In the genomic region with DNA sequence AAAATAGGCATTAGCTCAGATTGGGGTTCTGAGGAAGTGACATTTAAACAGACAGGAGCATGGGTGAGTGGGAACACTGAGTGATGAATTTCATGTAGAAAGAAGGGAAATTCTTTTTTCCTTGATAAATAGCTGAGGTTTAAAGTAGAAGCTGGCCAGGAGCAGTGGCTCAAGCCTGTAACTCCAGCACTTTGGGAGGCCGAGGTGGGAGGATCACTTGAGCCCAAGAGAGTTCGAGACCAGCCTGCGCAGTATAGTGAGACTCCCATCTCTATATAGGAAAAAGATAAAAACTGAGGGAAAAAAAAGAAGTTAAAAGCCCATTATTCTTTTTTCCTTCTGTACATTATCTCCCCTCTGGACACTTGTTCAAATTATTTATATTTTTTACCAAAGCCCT, we compare ENCODE assay signal across 1 cellular context.
TF ChIP-seq lines count a peak whose summit lies in the region.

No MANE protein-coding gene starts in this region.

TF ChIP-seq in endothelial cell of umbilical vein, 7 proteins besides CTCF, POLR2A, EP300 and RAD21:
- TF ChIP-seq FOS (IDR thresholded peaks at IDR 0.05; ENCODE audit: borderline replicate concordance, insufficient read depth, low read length), result no peak
- TF ChIP-seq MYC (IDR thresholded peaks at IDR 0.05; ENCODE audit: low read depth, low read length), result no peak
- no peak for TF ChIP-seq GATA2 (IDR thresholded peaks at IDR 0.05; ENCODE audit: insufficient read depth, insufficient read length, low read depth, low read length)
- TF ChIP-seq, protein P1, sequence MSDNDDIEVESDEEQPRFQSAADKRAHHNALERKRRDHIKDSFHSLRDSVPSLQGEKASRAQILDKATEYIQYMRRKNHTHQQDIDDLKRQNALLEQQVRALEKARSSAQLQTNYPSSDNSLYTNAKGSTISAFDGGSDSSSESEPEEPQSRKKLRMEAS (IDR thresholded peaks at IDR 0.05; ENCODE audit: insufficient read depth, insufficient read length), result no peak
- no peak for TF ChIP-seq JUN (IDR thresholded peaks at IDR 0.05; ENCODE audit: borderline replicate concordance, insufficient read depth, insufficient read length, low read depth)
- no peak for TF ChIP-seq POLR2AphosphoS5 (IDR thresholded peaks at IDR 0.05; ENCODE audit: insufficient read depth, low read depth, low read length)
- TF ChIP-seq EZH2 (IDR thresholded peaks at IDR 0.05; ENCODE audit: borderline replicate concordance, low read depth, low read length, severe bottlenecking), result no peak
